In genomic region chr5:73204302-73204701, GRCh38 we compare ENCODE assay signal across 20 cellular contexts. TPM values are rescaled to one million over a fixed set of nuclear protein-coding genes. Genes with fewer than 3 reads are reported as not detected.
A peak's percentile ranks its signal among the peaks of the same experiment; 100 is the strongest.
DNase-seq lines count a peak whose midpoint lies in the region; ATAC-seq and TF ChIP-seq lines count a peak whose summit lies in the region.
"Had no signal": no experiment of that assay in that cellular context is flagged by ENCODE, and none has a peak within 500 bp of the region (broad histone marks: within the 10 kb centered on the region; RNA-seq: fewer than 3 reads in every experiment).

No MANE protein-coding gene starts in this region.

- H3K4me3 ChIP-seq in colonic mucosa = no peak overlapping the region
- H3K4me3 ChIP-seq: left lung, sigmoid colon had no signal

- H3K4me1 ChIP-seq in colonic mucosa = peaks cover 5% of the 10 kb centered on the region

- peak overlapping the region in 1 of 2 donors; percentile 48 for H3K9ac ChIP-seq in colonic mucosa (ENCODE audit: low read depth in 2 of 2, low read length in 2 of 2)

- DNase-seq in DMS153 (lab: John Stamatoyannopoulos, UW) (peak; percentile 95), NCI-H1436 (lab: John Stamatoyannopoulos, UW) (peak; percentile 77), NCI-H2227 (lab: John Stamatoyannopoulos, UW; ENCODE audit: unreplicated experiment) (peak; percentile 62), colonic mucosa (peak; percentile 66), anterior cingulate cortex (lab: John Stamatoyannopoulos, UW) (no peak), GDM1 (lab: John Stamatoyannopoulos, UW) (no peak)
- DNase-seq: activated CD4-positive, alpha-beta T cell treated with anti-CD3 and anti-CD28 coated beads, Interleukin-2, amount 50 U/mL, for 1 hour; activated T-cell treated with anti-CD3 and anti-CD28 coated beads, Interleukin-2, amount 50 U/mL, for 24 hours; left lung; NCI-H82; sigmoid colon had no signal

- H3K9me3 ChIP-seq in colonic mucosa = no peaks in the 10 kb centered on the region

- peak overlapping the region; percentile 30 for H3K27ac ChIP-seq in colonic mucosa
- H3K27ac ChIP-seq: left lung, sigmoid colon had no signal

- H3K27me3 ChIP-seq in colonic mucosa = no peaks in the 10 kb centered on the region

- ATAC-seq in HG03196 (IDR thresholded peaks at IDR 0.05; ENCODE audit: unreplicated experiment) (no peak), GM18858 (IDR thresholded peaks at IDR 0.05; ENCODE audit: unreplicated experiment) (no peak)
- ATAC-seq: activated naive CD4-positive, alpha-beta T cell treated with anti-CD3 and anti-CD28 coated beads, Interleukin-2, amount 50 U/mL, for 72 hours; left lung; Panc1 had no signal

- intact Hi-C loops in colonic mucosa (cut with DNase I) = no loop called here

- TF ChIP-seq CTCF in colonic mucosa (IDR thresholded peaks at IDR 0.05) = no peak

- no peaks in the 10 kb centered on the region for H3K36me3 ChIP-seq in colonic mucosa
- H3K36me3 ChIP-seq: left lung, sigmoid colon had no signal

RNA-seq across cellular contexts. Expression of gene TMEM174, which starts 31.3 kb away (rescaled TPM):
- not detected for total RNA-seq in colonic mucosa
- total RNA-seq: activated naive CD4-positive, alpha-beta T cell treated with anti-CD3 and anti-CD28 coated beads, Interleukin-2, amount 50 U/mL, for 72 hours; dermis microvascular lymphatic vessel endothelial cell; epithelial cell of proximal tubule; frontal cortex; left lung; mononuclear cell; omental fat pad; sigmoid colon had no signal

Comparison
In these comparisons a context has a peak if more than half of its experiments do, and no peak if none do; other contexts are left out.
1. DNase-seq: peak in DMS153 (single experiment), NCI-H1436 (single experiment), NCI-H2227 (single experiment) and colonic mucosa (single experiment); none in anterior cingulate cortex (0 of 58) and GDM1 (single experiment).